18 cellular contexts compared by ENCODE assay signal in the genomic region with DNA sequence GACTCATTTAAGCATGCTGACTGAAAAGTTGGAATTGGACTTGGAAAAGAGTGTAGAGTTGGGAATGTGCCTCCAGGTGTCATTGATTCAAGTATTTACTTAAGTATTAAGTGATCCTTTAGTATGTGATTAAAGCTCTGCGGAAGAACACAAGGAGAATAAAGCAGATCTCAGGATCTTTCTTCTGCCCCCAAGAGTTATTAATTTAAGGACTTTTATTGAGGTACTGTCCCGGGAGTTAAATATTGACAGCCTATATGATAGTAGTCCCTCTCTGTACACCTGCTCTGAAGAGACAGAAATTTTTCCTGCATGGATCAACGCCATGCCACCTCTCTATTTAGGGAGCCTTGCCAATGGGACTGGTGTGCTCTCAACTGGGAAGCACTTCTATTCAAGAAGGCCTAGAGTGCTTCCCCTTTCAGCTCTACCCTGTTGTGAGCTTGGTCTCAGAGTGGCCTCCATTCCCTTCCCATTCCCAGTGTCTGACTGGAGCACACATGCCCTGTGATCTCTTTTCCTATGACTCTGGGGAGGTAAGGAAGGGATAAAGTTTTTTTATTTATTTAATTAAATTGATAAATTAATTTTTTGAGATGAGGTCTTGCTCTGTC.
DNase-seq lines count a peak whose midpoint lies in the region; ATAC-seq and TF ChIP-seq lines count a peak whose summit lies in the region.
"Had no signal": no experiment of that assay in that cellular context is flagged by ENCODE, and none has a peak within 500 bp of the region (broad histone marks: within the 10 kb centered on the region; RNA-seq: fewer than 3 reads in every experiment).

No MANE protein-coding gene starts in this region.

- no peak overlapping the region for H3K27ac ChIP-seq in left lung
- H3K27ac ChIP-seq in upper lobe of left lung = no peak overlapping the region
- H3K27ac ChIP-seq: HL-60 had no signal

- H3K36me3 ChIP-seq in left lung = no peaks in the 10 kb centered on the region
- H3K36me3 ChIP-seq in upper lobe of left lung = no peaks in the 10 kb centered on the region
- H3K36me3 ChIP-seq: HAP-1 had no signal

- H3K4me1 Mint-ChIP-seq in WTC11 = peaks cover 28% of the 10 kb centered on the region
- H3K4me1 Mint-ChIP-seq: B cell; CD4-positive, alpha-beta memory T cell had no signal

- DNase-seq in NCI-H510A treated with DMSO at 0.1 percent for 48 hours (lab: John Stamatoyannopoulos, UW) = peak; percentile 0
- DNase-seq in NCI-H510A (lab: John Stamatoyannopoulos, UW) = no peak
- DNase-seq in WTC11 (ENCODE audit: low spot score) = no peak
- DNase-seq in left lung = no peak
- DNase-seq in upper lobe of left lung = peak in 1 of 2 donors; percentile 52
- DNase-seq in NCI-H345 treated with DMSO at 0.1 percent for 48 hours (lab: John Stamatoyannopoulos, UW; ENCODE audit: unreplicated experiment) = no peak
- DNase-seq in HCEC 1CT = no peak
- DNase-seq: ACHN; C1 segment of cervical spinal cord; CD4-positive, alpha-beta memory T cell; DMS79; HFFc6 had no signal

- H3K4me3 Mint-ChIP-seq in WTC11 = no peak overlapping the region
- H3K4me3 Mint-ChIP-seq: B cell, GM23338, HFFc6 had no signal

- POLR2A ChIA-PET in WTC11 (lab: Charles Lee) = no interaction called here

- H3K9me3 ChIP-seq in left lung (no peaks in the 10 kb centered on the region), upper lobe of left lung (no peaks in the 10 kb centered on the region)
- H3K9me3 ChIP-seq: HAP-1 had no signal

- peaks cover 11% of the 10 kb centered on the region; the same call in 1 of the 2 replicates for H3K9me3 Mint-ChIP-seq in WTC11
- H3K9me3 Mint-ChIP-seq: GM23338 had no signal

- no peaks in the 10 kb centered on the region for H3K27me3 ChIP-seq in left lung
- H3K27me3 ChIP-seq in upper lobe of left lung = no peaks in the 10 kb centered on the region

- peak overlapping the region; percentile 31; the same call in 1 of the 2 replicates for H3K27ac Mint-ChIP-seq in WTC11
- H3K27ac Mint-ChIP-seq: B cell, GM23338, HFFc6 had no signal

- H3K4me3 ChIP-seq in left lung (no peak overlapping the region), upper lobe of left lung (no peak overlapping the region)
- H3K4me3 ChIP-seq: GM12878, GM23338, HAP-1 had no signal

- H3K36me3 Mint-ChIP-seq in WTC11 = peaks cover 6% of the 10 kb centered on the region

- no peaks in the 10 kb centered on the region for H3K27me3 Mint-ChIP-seq in WTC11 (ENCODE audit: low read depth)
- H3K27me3 Mint-ChIP-seq: B cell; CD4-positive, alpha-beta memory T cell had no signal

- CTCF ChIA-PET in WTC11 (lab: Charles Lee) = interaction anchor here (0.7 kb wide), 1 partner anchor 475 kb away, joined by 3 read pairs; no protein-coding TSS in a partner anchor

- no peak for TF ChIP-seq POLR2A in upper lobe of left lung (IDR thresholded peaks at IDR 0.05)

- H3K4me1 ChIP-seq in left lung (no peaks in the 10 kb centered on the region), upper lobe of left lung (peaks cover 0 to 11% (median 0%) of the 10 kb centered on the region in 4 donors)

- 61 to 63% methylated on average over 3 of the region's 3 CpGs for WGBS in upper lobe of left lung, 2 donors

- ATAC-seq in WTC11 = no peak
- ATAC-seq in left lung = peak; percentile 90
- peak; percentile 16 to 59 for ATAC-seq in upper lobe of left lung (ENCODE audit: low FRiP score in 2 of 2)
- ATAC-seq in HG03571 (IDR thresholded peaks at IDR 0.05; ENCODE audit: unreplicated experiment) = no peak
- ATAC-seq: GM12878, GM23338 had no signal

- intact Hi-C loops in left lung (cut with DNase I) = no loop called here

- TF ChIP-seq EP300 in upper lobe of left lung (IDR thresholded peaks at IDR 0.05) = no peak

- TF ChIP-seq CTCF in WTC11 (IDR thresholded peaks at IDR 0.05) (no peak), left lung (IDR thresholded peaks at IDR 0.05) (no peak), upper lobe of left lung (IDR thresholded peaks at IDR 0.05) (no peak)

TF ChIP-seq in WTC11, 78 proteins besides CTCF, POLR2A, EP300 and RAD21 (continues in another document):
- TF ChIP-seq, protein P1, sequence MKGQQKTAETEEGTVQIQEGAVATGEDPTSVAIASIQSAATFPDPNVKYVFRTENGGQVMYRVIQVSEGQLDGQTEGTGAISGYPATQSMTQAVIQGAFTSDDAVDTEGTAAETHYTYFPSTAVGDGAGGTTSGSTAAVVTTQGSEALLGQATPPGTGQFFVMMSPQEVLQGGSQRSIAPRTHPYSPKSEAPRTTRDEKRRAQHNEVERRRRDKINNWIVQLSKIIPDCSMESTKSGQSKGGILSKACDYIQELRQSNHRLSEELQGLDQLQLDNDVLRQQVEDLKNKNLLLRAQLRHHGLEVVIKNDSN (CRISPR knock-in tag; IDR thresholded peaks at IDR 0.05) = no peak
- no peak for TF ChIP-seq TEAD4 (CRISPR knock-in tag; IDR thresholded peaks at IDR 0.05)
- TF ChIP-seq GTF2I (CRISPR knock-in tag; conservative IDR thresholded peaks at IDR 0.05) = no peak
- no peak for TF ChIP-seq ETV6 (CRISPR knock-in tag; IDR thresholded peaks at IDR 0.05)
- TF ChIP-seq, protein P2, sequence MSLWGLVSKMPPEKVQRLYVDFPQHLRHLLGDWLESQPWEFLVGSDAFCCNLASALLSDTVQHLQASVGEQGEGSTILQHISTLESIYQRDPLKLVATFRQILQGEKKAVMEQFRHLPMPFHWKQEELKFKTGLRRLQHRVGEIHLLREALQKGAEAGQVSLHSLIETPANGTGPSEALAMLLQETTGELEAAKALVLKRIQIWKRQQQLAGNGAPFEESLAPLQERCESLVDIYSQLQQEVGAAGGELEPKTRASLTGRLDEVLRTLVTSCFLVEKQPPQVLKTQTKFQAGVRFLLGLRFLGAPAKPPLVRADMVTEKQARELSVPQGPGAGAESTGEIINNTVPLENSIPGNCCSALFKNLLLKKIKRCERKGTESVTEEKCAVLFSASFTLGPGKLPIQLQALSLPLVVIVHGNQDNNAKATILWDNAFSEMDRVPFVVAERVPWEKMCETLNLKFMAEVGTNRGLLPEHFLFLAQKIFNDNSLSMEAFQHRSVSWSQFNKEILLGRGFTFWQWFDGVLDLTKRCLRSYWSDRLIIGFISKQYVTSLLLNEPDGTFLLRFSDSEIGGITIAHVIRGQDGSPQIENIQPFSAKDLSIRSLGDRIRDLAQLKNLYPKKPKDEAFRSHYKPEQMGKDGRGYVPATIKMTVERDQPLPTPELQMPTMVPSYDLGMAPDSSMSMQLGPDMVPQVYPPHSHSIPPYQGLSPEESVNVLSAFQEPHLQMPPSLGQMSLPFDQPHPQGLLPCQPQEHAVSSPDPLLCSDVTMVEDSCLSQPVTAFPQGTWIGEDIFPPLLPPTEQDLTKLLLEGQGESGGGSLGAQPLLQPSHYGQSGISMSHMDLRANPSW (CRISPR knock-in tag; conservative IDR thresholded peaks at IDR 0.05; ENCODE audit: low read depth) = no peak
- TF ChIP-seq, protein P3, sequence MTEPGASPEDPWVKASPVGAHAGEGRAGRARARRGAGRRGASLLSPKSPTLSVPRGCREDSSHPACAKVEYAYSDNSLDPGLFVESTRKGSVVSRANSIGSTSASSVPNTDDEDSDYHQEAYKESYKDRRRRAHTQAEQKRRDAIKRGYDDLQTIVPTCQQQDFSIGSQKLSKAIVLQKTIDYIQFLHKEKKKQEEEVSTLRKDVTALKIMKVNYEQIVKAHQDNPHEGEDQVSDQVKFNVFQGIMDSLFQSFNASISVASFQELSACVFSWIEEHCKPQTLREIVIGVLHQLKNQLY (CRISPR knock-in tag; IDR thresholded peaks at IDR 0.05) = no peak
- no peak for TF ChIP-seq ZNF671 (CRISPR knock-in tag; IDR thresholded peaks at IDR 0.05)
- TF ChIP-seq MYBL2 (CRISPR knock-in tag; IDR thresholded peaks at IDR 0.05) = no peak
- TF ChIP-seq, protein P4, sequence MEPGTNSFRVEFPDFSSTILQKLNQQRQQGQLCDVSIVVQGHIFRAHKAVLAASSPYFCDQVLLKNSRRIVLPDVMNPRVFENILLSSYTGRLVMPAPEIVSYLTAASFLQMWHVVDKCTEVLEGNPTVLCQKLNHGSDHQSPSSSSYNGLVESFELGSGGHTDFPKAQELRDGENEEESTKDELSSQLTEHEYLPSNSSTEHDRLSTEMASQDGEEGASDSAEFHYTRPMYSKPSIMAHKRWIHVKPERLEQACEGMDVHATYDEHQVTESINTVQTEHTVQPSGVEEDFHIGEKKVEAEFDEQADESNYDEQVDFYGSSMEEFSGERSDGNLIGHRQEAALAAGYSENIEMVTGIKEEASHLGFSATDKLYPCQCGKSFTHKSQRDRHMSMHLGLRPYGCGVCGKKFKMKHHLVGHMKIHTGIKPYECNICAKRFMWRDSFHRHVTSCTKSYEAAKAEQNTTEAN (CRISPR knock-in tag; IDR thresholded peaks at IDR 0.05) = no peak
- TF ChIP-seq ZNF232 (CRISPR knock-in tag; IDR thresholded peaks at IDR 0.05) = no peak
- TF ChIP-seq, protein P5, sequence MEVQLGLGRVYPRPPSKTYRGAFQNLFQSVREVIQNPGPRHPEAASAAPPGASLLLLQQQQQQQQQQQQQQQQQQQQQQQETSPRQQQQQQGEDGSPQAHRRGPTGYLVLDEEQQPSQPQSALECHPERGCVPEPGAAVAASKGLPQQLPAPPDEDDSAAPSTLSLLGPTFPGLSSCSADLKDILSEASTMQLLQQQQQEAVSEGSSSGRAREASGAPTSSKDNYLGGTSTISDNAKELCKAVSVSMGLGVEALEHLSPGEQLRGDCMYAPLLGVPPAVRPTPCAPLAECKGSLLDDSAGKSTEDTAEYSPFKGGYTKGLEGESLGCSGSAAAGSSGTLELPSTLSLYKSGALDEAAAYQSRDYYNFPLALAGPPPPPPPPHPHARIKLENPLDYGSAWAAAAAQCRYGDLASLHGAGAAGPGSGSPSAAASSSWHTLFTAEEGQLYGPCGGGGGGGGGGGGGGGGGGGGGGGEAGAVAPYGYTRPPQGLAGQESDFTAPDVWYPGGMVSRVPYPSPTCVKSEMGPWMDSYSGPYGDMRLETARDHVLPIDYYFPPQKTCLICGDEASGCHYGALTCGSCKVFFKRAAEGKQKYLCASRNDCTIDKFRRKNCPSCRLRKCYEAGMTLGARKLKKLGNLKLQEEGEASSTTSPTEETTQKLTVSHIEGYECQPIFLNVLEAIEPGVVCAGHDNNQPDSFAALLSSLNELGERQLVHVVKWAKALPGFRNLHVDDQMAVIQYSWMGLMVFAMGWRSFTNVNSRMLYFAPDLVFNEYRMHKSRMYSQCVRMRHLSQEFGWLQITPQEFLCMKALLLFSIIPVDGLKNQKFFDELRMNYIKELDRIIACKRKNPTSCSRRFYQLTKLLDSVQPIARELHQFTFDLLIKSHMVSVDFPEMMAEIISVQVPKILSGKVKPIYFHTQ (CRISPR knock-in tag; IDR thresholded peaks at IDR 0.05) = no peak
- TF ChIP-seq JAZF1 (CRISPR knock-in tag; IDR thresholded peaks at IDR 0.05) = no peak
- no peak for TF ChIP-seq JUN (CRISPR knock-in tag; IDR thresholded peaks at IDR 0.05)
- TF ChIP-seq SP1 (CRISPR knock-in tag; conservative IDR thresholded peaks at IDR 0.05) = no peak

Comparison
In these comparisons a context has a peak if more than half of its experiments do, and no peak if none do; other contexts are left out.
1. ATAC-seq: peak in left lung (single experiment) and upper lobe of left lung (2 of 2); none in WTC11 (single experiment) and HG03571 (single experiment).